ENCODE assay signal across 8 cellular contexts in the genomic region with DNA sequence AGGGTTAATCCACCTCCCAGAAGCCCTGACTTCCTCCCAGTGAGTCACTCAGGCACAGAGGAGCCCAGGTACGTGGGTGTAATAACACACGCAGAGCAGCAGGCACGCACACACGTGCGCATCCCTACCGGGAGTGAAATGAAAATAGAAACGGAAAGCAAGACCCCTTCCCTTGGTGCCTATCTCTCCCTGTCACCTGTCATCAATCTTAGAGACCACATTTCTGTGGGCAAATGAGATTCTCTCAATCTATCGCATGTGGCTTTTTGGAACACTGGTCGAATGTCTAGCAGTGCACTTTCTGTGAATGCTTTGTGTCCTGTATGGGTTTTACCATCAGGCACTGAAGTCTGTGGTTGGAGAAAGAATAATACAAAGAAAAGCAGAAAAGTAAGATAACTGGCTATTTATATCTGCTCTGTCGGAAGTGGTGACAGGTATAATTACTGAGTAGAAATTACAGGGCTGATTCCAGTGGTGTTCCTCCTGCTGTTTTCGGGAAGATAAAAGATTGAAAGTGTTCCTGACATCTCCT.
A peak's percentile ranks its signal among the peaks of the same experiment; 100 is the strongest.
DNase-seq lines count a peak whose midpoint lies in the region; ATAC-seq, FAIRE-seq and TF ChIP-seq lines count a peak whose summit lies in the region.

No MANE protein-coding gene starts in this region.

- H3K4me3 Mint-ChIP-seq in MCF 10A (ENCODE audit: unreplicated experiment): peak overlapping the region; percentile 55
- H3K4me3 Mint-ChIP-seq in stimulated activated naive CD8-positive, alpha-beta T cell treated with anti-CD3 and anti-CD28 coated beads, Interleukin-15, Interleukin-2, amounts not matched to agents 100 ng/mL and 50 ng/mL, for 24 hours: peak overlapping the region; percentile 72

- no peaks in the 10 kb centered on the region for H3K9me2 ChIP-seq in Karpas-422 (replicated peaks; ENCODE audit: insufficient read depth, low read length)

- FAIRE-seq in D721Med (lab: Jason Lieb, UNC): no peak

- TF ChIP-seq CTCF in MCF 10A (IDR thresholded peaks at IDR 0.05; ENCODE audit: unreplicated experiment) (no peak), breast epithelium (IDR thresholded peaks at IDR 0.05) (no peak), D721Med (IDR thresholded peaks at IDR 0.05; ENCODE audit: insufficient read depth, missing control alignments) (no peak)

- ATAC-seq in HG03575 (IDR thresholded peaks at IDR 0.05; ENCODE audit: extremely low read depth, insufficient number of reproducible peaks, low FRiP score, unreplicated experiment): peak; percentile 77

- no peak overlapping the region for H3K27ac ChIP-seq in breast epithelium
- H3K27ac ChIP-seq in Karpas-422 (ENCODE audit: low read length): no peak overlapping the region

- H4K20me1 ChIP-seq in Karpas-422 (ENCODE audit: insufficient read depth, low read depth, low read length): no peaks in the 10 kb centered on the region

- H2AFZ ChIP-seq in Karpas-422 (ENCODE audit: low read length): no peak overlapping the region

- no peaks in the 10 kb centered on the region for H3K79me2 ChIP-seq in Karpas-422 (ENCODE audit: low read length)

- H3K27ac Mint-ChIP-seq in MCF 10A (ENCODE audit: low read depth, unreplicated experiment): peak overlapping the region; percentile 47
- peak overlapping the region; percentile 54 for H3K27ac Mint-ChIP-seq in stimulated activated naive CD8-positive, alpha-beta T cell treated with anti-CD3 and anti-CD28 coated beads, Interleukin-15, Interleukin-2, amounts not matched to agents 100 ng/mL and 50 ng/mL, for 24 hours

- intact Hi-C loops in MCF 10A (cut with micrococcal nuclease): no loop called here
- intact Hi-C loops in breast epithelium (cut with DNase I; ENCODE audit: low total_unique reads): no loop called here

- BruUV-seq in MCF 10A (replicated peaks; lab: Mats Ljungman, UMichigan): TSS peak; percentile 50

- no peak for TF ChIP-seq POLR2A in breast epithelium (IDR thresholded peaks at IDR 0.05)

- H3K4me3 ChIP-seq in breast epithelium: peak overlapping the region in 1 of 3 donors; percentile 46
- no peak overlapping the region for H3K4me3 ChIP-seq in Karpas-422 (ENCODE audit: low read length)

- POLR2A ChIA-PET in MCF 10A (lab: Yijun Ruan, JAX): interaction anchor here (0.5 kb wide), 1 partner anchor 1392 kb away, joined by 3 read pairs; no protein-coding TSS in a partner anchor

- H3K4me1 ChIP-seq in breast epithelium (no peaks in the 10 kb centered on the region), Karpas-422 (ENCODE audit: low read length) (no peaks in the 10 kb centered on the region)

- H3K9me3 Mint-ChIP-seq in MCF 10A (ENCODE audit: unreplicated experiment): peaks cover 7% of the 10 kb centered on the region
- H3K9me3 Mint-ChIP-seq in stimulated activated naive CD8-positive, alpha-beta T cell treated with anti-CD3 and anti-CD28 coated beads, Interleukin-15, Interleukin-2, amounts not matched to agents 100 ng/mL and 50 ng/mL, for 24 hours: peaks cover 4% of the 10 kb centered on the region

- no peaks in the 10 kb centered on the region for H3K36me3 Mint-ChIP-seq in MCF 10A (ENCODE audit: insufficient read depth, unreplicated experiment)
- H3K36me3 Mint-ChIP-seq in stimulated activated naive CD8-positive, alpha-beta T cell treated with anti-CD3 and anti-CD28 coated beads, Interleukin-15, Interleukin-2, amounts not matched to agents 100 ng/mL and 50 ng/mL, for 24 hours (ENCODE audit: low read depth): no peaks in the 10 kb centered on the region

- H3K27me3 Mint-ChIP-seq in MCF 10A (ENCODE audit: insufficient read depth, unreplicated experiment): no peaks in the 10 kb centered on the region
- H3K27me3 Mint-ChIP-seq in stimulated activated naive CD8-positive, alpha-beta T cell treated with anti-CD3 and anti-CD28 coated beads, Interleukin-15, Interleukin-2, amounts not matched to agents 100 ng/mL and 50 ng/mL, for 24 hours: peaks cover 6% of the 10 kb centered on the region

- CTCF ChIA-PET in MCF 10A (lab: Yijun Ruan, JAX): interaction anchor here (0.6 to 1.1 kb wide), 3 partner anchors 10 to 820 kb away, joined by 3 to 4 read pairs (median 3); no protein-coding TSS in a partner anchor

- H3K27me3 ChIP-seq in breast epithelium (peaks cover 0 to 4% of the 10 kb centered on the region in 2 donors), Karpas-422 (ENCODE audit: low read length) (no peaks in the 10 kb centered on the region)

- H3K9ac ChIP-seq in Karpas-422 (ENCODE audit: low read length): no peak overlapping the region

- H3K36me3 ChIP-seq in breast epithelium: no peaks in the 10 kb centered on the region
- no peaks in the 10 kb centered on the region for H3K36me3 ChIP-seq in Karpas-422 (ENCODE audit: insufficient read depth, low read length)

- no peak overlapping the region for H3K4me2 ChIP-seq in Karpas-422 (ENCODE audit: low read depth, low read length, poor library complexity, severe bottlenecking)

- peaks cover 14% of the 10 kb centered on the region for H3K4me1 Mint-ChIP-seq in MCF 10A (ENCODE audit: insufficient read depth, unreplicated experiment)
- peaks cover 20% of the 10 kb centered on the region for H3K4me1 Mint-ChIP-seq in stimulated activated naive CD8-positive, alpha-beta T cell treated with anti-CD3 and anti-CD28 coated beads, Interleukin-15, Interleukin-2, amounts not matched to agents 100 ng/mL and 50 ng/mL, for 24 hours (ENCODE audit: low read depth)

- peak; percentile 78 for DNase-seq in MCF 10A (ENCODE audit: unreplicated experiment)
- no peak for DNase-seq in breast epithelium (ENCODE audit: low spot score in 2 of 2)
- peak; percentile 21 for DNase-seq in activated naive CD8-positive, alpha-beta T cell treated with anti-CD3 and anti-CD28 coated beads, Interleukin-2, amount 50 U/mL, for 16 hours (ENCODE audit: low read depth, low spot score)
- DNase-seq in Karpas-422: no peak
- no peak for DNase-seq in D721Med (ENCODE audit: insufficient read length, low spot score)
- DNase-seq in activated CD4-positive, CD25-positive, alpha-beta regulatory T cell treated with anti-CD3 and anti-CD28 coated beads, Interleukin-2, amount 50 U/mL, for 72 hours: no peak

- H3K9me3 ChIP-seq in breast epithelium (no peaks in the 10 kb centered on the region), Karpas-422 (ENCODE audit: low read length) (no peaks in the 10 kb centered on the region)

Comparison
In these comparisons a context has a peak if more than half of its experiments do, and no peak if none do; other contexts are left out.
1. DNase-seq: peak in MCF 10A (single experiment) and activated naive CD8-positive, alpha-beta T cell treated with anti-CD3 and anti-CD28 coated beads, Interleukin-2, amount 50 U/mL, for 16 hours (single experiment); none in breast epithelium (0 of 2), Karpas-422 (single experiment), D721Med (single experiment) and activated CD4-positive, CD25-positive, alpha-beta regulatory T cell treated with anti-CD3 and anti-CD28 coated beads, Interleukin-2, amount 50 U/mL, for 72 hours (single experiment).